In the genomic region with DNA sequence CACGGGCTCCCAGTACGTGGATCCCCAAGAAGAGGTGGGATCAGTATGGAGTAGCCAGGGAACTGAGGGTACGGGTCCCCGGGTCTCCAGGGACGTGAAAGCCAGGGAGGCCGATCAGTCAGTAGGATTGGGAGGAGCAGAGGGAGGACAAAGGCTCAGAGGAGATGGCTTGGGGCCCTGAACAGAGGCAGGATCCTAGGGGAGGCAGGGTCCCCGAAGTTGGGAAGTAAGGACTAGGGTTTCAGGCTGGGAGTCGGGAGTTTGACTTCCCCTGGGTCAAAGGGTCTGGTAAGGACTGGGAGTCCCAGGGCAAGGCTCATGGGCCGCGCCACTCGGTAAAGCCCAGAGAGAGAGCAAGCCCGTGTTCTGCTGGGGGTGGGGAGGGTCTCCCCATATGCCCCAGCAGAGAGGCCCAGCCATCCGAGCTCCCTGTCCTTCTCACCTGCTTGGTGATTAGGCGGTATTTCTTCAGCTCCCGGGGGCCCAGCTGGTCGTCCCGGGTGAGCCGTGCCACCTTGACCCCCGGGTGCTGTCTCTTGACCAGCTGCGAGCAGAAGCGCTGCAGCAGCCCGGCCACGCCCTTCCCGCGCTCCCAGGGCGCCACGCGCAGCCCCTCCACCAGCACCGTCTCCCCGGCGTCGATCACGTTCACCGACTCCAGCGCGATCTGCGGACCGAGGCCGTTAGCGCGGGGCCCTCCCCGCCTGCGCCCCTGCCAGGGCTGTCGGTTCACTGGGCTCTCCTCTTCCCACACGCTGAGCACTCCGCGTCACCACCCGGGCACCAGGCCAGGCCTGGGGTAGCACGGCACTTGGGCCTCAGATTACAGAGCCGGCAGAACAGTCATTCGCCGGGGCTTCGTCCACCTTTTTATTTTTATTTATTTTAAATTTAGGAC, we compare ENCODE assay signal across 8 cellular contexts. TPM values are rescaled to one million over a fixed set of nuclear protein-coding genes. Genes with fewer than 3 reads are reported as not detected.
DNase-seq lines count a peak whose midpoint lies in the region; ATAC-seq and TF ChIP-seq lines count a peak whose summit lies in the region.

No MANE protein-coding gene starts in this region.

- H3K27ac ChIP-seq in psoas muscle, result no peak overlapping the region

- DNase-seq in ACHN (peak; percentile 95), H7 (peak; percentile 77), SHP77 (lab: John Stamatoyannopoulos, UW) (peak; percentile 74 to 76), fibroblast of the aortic adventitia (ENCODE audit: low read depth) (peak; percentile 58), psoas muscle (peak; percentile 70 to 86), NAMALWA (ENCODE audit: low spot score) (no peak), NCI-H1048 (lab: John Stamatoyannopoulos, UW) (no peak)

- ATAC-seq in psoas muscle (peak; percentile 51 to 92 (median 90)), GM19023 (IDR thresholded peaks at IDR 0.05; ENCODE audit: unreplicated experiment) (no peak)

- H3K36me3 ChIP-seq in H7 (replicated peaks; ENCODE audit: control insufficient read depth, insufficient read depth, low read length), result no peaks in the 10 kb centered on the region
- no peaks in the 10 kb centered on the region for H3K36me3 ChIP-seq in psoas muscle (ENCODE audit: insufficient read depth in 1 of 2, low read depth in 1 of 2)

- peaks cover 17% of the 10 kb centered on the region for H3K4me1 ChIP-seq in psoas muscle

- H3K4me3 ChIP-seq in H7 (ENCODE audit: insufficient read depth, low read depth, low read length) (peak overlapping the region; percentile 40), fibroblast of the aortic adventitia (ENCODE audit: low read depth, low read length) (peak overlapping the region; percentile 31), psoas muscle (peak overlapping the region; percentile 39)

- intact Hi-C loops in psoas muscle (cut with DNase I), result no loop called here

- H3K27me3 ChIP-seq in H7 (ENCODE audit: control insufficient read depth, insufficient read depth, low read length) (peaks cover 98% of the 10 kb centered on the region), psoas muscle (ENCODE audit: insufficient read depth in 3 of 3, low read length in 2 of 3) (peaks cover 0 to 99% (median 52%) of the 10 kb centered on the region in 3 donors)

- WGBS in psoas muscle, 3 donors, result 1 to 2% (median 1%) methylated on average over 51 to 53 of the region's 53 CpGs

- in situ Hi-C loops in ACHN (cut with HindIII; ENCODE audit: low pct_ligation_motif_present, low pct_unique_long_range_greater_than_20kb, low sequenced_read_pairs), result no loop called here

- H3K9me3 ChIP-seq in psoas muscle, result no peaks in the 10 kb centered on the region

- no peak for TF ChIP-seq CTCF in fibroblast of the aortic adventitia (IDR thresholded peaks at IDR 0.05; ENCODE audit: insufficient read depth, low read length)
- TF ChIP-seq CTCF in psoas muscle (IDR thresholded peaks at IDR 0.05), result no peak

RNA-seq across cellular contexts. Expression of gene NAT16, which starts 7.0 kb away (rescaled TPM):
- 0.30 and 0.59 TPM in 2 replicates for total RNA-seq in H7 (2014; rRNA removed; shearing (Covaris generic))
- total RNA-seq in fibroblast of the aortic adventitia (ENCODE audit: low replicate concordance) (not detected in 2 replicates), psoas muscle (not detected)
- under 1 TPM in 1 of 3 donors, not detected in 2; 0.01 TPM for polyA plus RNA-seq in psoas muscle

RNA-seq across cellular contexts. Expression of gene VGF, which starts 7.7 kb away (rescaled TPM):
- 12.0 and 22.5 TPM in 2 replicates for total RNA-seq in H7 (2014; rRNA removed; shearing (Covaris generic))
- total RNA-seq in fibroblast of the aortic adventitia (ENCODE audit: low replicate concordance) (not detected in 2 replicates), psoas muscle (under 1 TPM in 1 of 4 donors, not detected in 3; 0.10 TPM)
- polyA plus RNA-seq in psoas muscle, result 1 to 10 TPM in 1 of 3 donors, under 1 TPM in 1, not detected in 1; 0.03 to 4.3 TPM

RNA-seq across cellular contexts. Expression of gene AP1S1, which starts 18.8 kb away (rescaled TPM):
- 114 and 137 TPM in 2 replicates for total RNA-seq in H7 (2014; rRNA removed; shearing (Covaris generic))
- total RNA-seq in fibroblast of the aortic adventitia (ENCODE audit: low replicate concordance) (34.9 and 77.5 TPM in 2 replicates), psoas muscle (1 to 10 TPM; 5.7 to 7.1 (median 6.6) TPM)
- polyA plus RNA-seq in psoas muscle, result 10 to 100 TPM; 11.1 to 29.9 (median 17.8) TPM

RNA-seq across cellular contexts. Expression of gene MOGAT3, which starts 27.7 kb away (rescaled TPM):
- 0.52 and 1.00 TPM in 2 replicates for total RNA-seq in H7 (2014; rRNA removed; shearing (Covaris generic))
- total RNA-seq in fibroblast of the aortic adventitia (ENCODE audit: low replicate concordance) (not detected in 2 replicates), psoas muscle (not detected)
- not detected for polyA plus RNA-seq in psoas muscle

RNA-seq across cellular contexts. Expression of gene PLOD3, which starts 44.3 kb away (rescaled TPM):
- total RNA-seq in H7 (2014; rRNA removed; shearing (Covaris generic)), result 41.9 and 48.3 TPM in 2 replicates
- total RNA-seq in fibroblast of the aortic adventitia (ENCODE audit: low replicate concordance) (31.3 and 45.5 TPM in 2 replicates), psoas muscle (10 to 100 TPM; 18.5 to 25.4 (median 20.4) TPM)
- 10 to 100 TPM; 12.9 to 45.4 (median 15.2) TPM for polyA plus RNA-seq in psoas muscle

Comparison
In these comparisons a context has a peak if more than half of its experiments do, and no peak if none do; other contexts are left out.
1. DNase-seq: peak in ACHN (single experiment), H7 (single experiment), SHP77 (2 of 2), fibroblast of the aortic adventitia (single experiment) and psoas muscle (2 of 2); none in NAMALWA (single experiment) and NCI-H1048 (single experiment).
2. RNA of gene VGF, which starts 7.7 kb away (total RNA-seq): 12.0 to 22.5 TPM in H7; 0.10 TPM in psoas muscle and not detected in fibroblast of the aortic adventitia; every median in the first group is over 10 times any median in the second.
3. Peak in every context shown above with its lines, with median percentiles within 50 percentile points of each other: H3K4me3 ChIP-seq.